1 cellular context compared by ENCODE assay signal in genomic region chr9:38061326-38061947, GRCh38.
A peak's percentile ranks its signal among the peaks of the same experiment; 100 is the strongest.
TF ChIP-seq lines count a peak whose summit lies in the region.

No MANE protein-coding gene starts in this region.

TF ChIP-seq in GM12878, 131 proteins besides CTCF, POLR2A, EP300 and RAD21 (continued from another document and continues in another):
- TF ChIP-seq ZNF687 (IDR thresholded peaks at IDR 0.05) (no peak), IRF5 (IDR thresholded peaks at IDR 0.05; ENCODE audit: borderline replicate concordance) (no peak), POLR2AphosphoS5 (IDR thresholded peaks at IDR 0.05; ENCODE audit: low read length) (no peak), IRF4 (IDR thresholded peaks at IDR 0.05; ENCODE audit: low read depth, low read length) (no peak), ZNF592 (IDR thresholded peaks at IDR 0.05) (no peak), ZBTB33 (IDR thresholded peaks at IDR 0.05) (no peak), CREM (IDR thresholded peaks at IDR 0.05; ENCODE audit: low read depth) (no peak), PKNOX1 (IDR thresholded peaks at IDR 0.05) (peak; percentile 76), ATF7 (IDR thresholded peaks at IDR 0.05; ENCODE audit: low read depth) (no peak), MTA3 (IDR thresholded peaks at IDR 0.05; ENCODE audit: borderline replicate concordance, low read length) (no peak), NBN (IDR thresholded peaks at IDR 0.05) (0 out of 2 replicates have a peak, but pooled peaks have one; percentile 60), YBX1 (IDR thresholded peaks at IDR 0.05) (no peak), SPI1 (IDR thresholded peaks at IDR 0.05; ENCODE audit: borderline replicate concordance, insufficient read depth, low read depth, low read length) (no peak), NFXL1 (IDR thresholded peaks at IDR 0.05; ENCODE audit: borderline replicate concordance) (no peak), ELK1 (IDR thresholded peaks at IDR 0.05; ENCODE audit: low read depth, low read length) (no peak), KAT2A (conservative IDR thresholded peaks at IDR 0.05; ENCODE audit: control insufficient read depth, low read depth, low read length) (no peak), SUPT20H (IDR thresholded peaks at IDR 0.05; ENCODE audit: borderline replicate concordance, control insufficient read depth, low read depth, low read length) (no peak), MEF2B (IDR thresholded peaks at IDR 0.05; ENCODE audit: partially characterized antibody, poor library complexity, severe bottlenecking) (peak; percentile 62), POLR2AphosphoS2 (IDR thresholded peaks at IDR 0.05; ENCODE audit: low read depth, low read length) (no peak), ZBTB40 (IDR thresholded peaks at IDR 0.05; ENCODE audit: borderline replicate concordance) (peak; percentile 10; the same call in 1 of the 2 replicates), CHD4 (IDR thresholded peaks at IDR 0.05) (no peak), IKZF2 (IDR thresholded peaks at IDR 0.05) (peak; percentile 61 to 62; a peak in 3 of 4 replicates), PML (IDR thresholded peaks at IDR 0.05; ENCODE audit: low read length) (no peak), SKIL (IDR thresholded peaks at IDR 0.05; ENCODE audit: low read depth, poor library complexity, severe bottlenecking) (peak; percentile 80), SIX5 (IDR thresholded peaks at IDR 0.05; ENCODE audit: low read depth, low read length, severe bottlenecking) (no peak), ZNF622 (IDR thresholded peaks at IDR 0.05) (no peak), CHD2 (IDR thresholded peaks at IDR 0.05; ENCODE audit: borderline replicate concordance, low read depth, low read length) (no peak), ZNF207 (IDR thresholded peaks at IDR 0.05; ENCODE audit: borderline replicate concordance) (no peak), YY1 (IDR thresholded peaks at IDR 0.05; ENCODE audit: low read depth, low read length) (no peak), IRF3 (IDR thresholded peaks at IDR 0.05) (no peak), BCL11A (IDR thresholded peaks at IDR 0.05; ENCODE audit: low read depth, low read length) (peak; percentile 81), TCF3 (IDR thresholded peaks at IDR 0.05; ENCODE audit: borderline replicate concordance, insufficient read depth, low read depth, low read length) (no peak), ASH2L (IDR thresholded peaks at IDR 0.05; ENCODE audit: borderline replicate concordance, low read depth) (no peak), TAF1 (IDR thresholded peaks at IDR 0.05; ENCODE audit: borderline replicate concordance, low read depth, low read length) (no peak)
